ENCODE assay signal across 9 cellular contexts in the genomic region with DNA sequence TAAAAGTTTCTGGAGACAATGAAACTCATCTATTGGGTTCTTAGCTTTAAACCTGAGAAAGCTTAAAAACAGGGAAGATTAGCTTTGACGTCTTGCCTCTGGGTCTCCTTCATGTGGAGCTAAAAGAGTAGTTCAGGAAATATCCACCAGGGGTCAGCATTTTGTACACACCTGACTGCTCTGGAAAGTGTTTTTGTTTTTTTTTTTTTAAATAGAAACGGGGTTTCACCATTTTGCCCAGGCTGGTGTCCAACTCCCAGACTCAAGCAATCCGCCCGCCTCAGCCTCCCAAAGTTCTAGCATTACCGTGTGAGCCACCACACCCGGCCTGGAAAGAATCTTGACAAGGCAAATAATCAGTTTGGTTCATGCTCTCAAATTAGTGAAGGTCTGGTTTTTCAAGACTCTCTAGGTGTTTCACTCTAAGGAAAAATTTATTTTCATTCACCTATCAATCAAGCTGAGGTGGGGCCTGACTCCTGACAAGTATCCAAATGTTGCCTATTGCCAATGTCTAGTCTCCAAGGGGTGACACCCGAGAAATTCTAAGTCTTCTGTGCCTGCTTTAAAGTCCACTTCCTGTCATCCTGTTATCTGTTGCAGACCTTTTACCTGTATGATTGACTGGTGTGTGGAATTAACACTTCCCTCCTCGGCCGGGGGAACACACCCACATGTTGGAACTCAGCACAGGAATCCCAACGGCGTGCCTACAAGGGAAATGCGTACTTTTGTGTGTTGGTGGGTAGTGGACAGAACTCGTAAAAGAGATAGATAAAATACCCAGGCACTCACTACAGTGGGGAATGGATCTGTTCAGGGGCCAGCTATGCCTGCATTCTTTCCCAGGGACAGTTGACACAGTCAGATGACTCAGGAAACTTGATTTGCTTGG. TPM values are rescaled to one million over a fixed set of nuclear protein-coding genes. Genes with fewer than 3 reads are reported as not detected.
DNase-seq lines count a peak whose midpoint lies in the region; ATAC-seq and TF ChIP-seq lines count a peak whose summit lies in the region.
"Had no signal": no experiment of that assay in that cellular context is flagged by ENCODE, and none has a peak within 500 bp of the region (broad histone marks: within the 10 kb centered on the region; RNA-seq: fewer than 3 reads in every experiment).

No MANE protein-coding gene starts in this region.

- no peaks in the 10 kb centered on the region for H3K27me3 Mint-ChIP-seq in IgD-negative memory B cell
- no peaks in the 10 kb centered on the region for H3K27me3 Mint-ChIP-seq in activated naive CD8-positive, alpha-beta T cell

- H3K27ac ChIP-seq in BLaER1 treated with 17β-estradiol and CSF1 and Interleukin-3, amounts not matched to agents 10 nM and 100 nM, result peak overlapping the region in 6 of 11 experiments; percentile 4 to 60 (median 34); a peak in 8 of 22 replicates
- H3K27ac ChIP-seq in Panc1 (ENCODE audit: low read length) (no peak overlapping the region), cardiac muscle cell (peak overlapping the region; percentile 38), psoas muscle (no peak overlapping the region)
- H3K27ac ChIP-seq: SJSA1 had no signal

- H3K4me3 Mint-ChIP-seq in IgD-negative memory B cell, result peak overlapping the region in 2 of 4 donors; percentile 56 to 65
- peak overlapping the region; percentile 60 for H3K4me3 Mint-ChIP-seq in activated naive CD8-positive, alpha-beta T cell

- DNase-seq in Panc1 (ENCODE audit: low read depth, low spot score) (no peak), cardiac muscle cell (ENCODE audit: low read depth in 1 of 2, low spot score in 1 of 2) (peak; percentile 80), psoas muscle (no peak)

- peak; percentile 32 for ATAC-seq in GM18520 (IDR thresholded peaks at IDR 0.05; ENCODE audit: unreplicated experiment)
- ATAC-seq in Panc1, result peak; percentile 64; the same call in 1 of the 2 replicates
- peak; percentile 42 to 71 (median 51) for ATAC-seq in psoas muscle
- no peak for ATAC-seq in HG02973 (IDR thresholded peaks at IDR 0.05; ENCODE audit: unreplicated experiment)

- H3K27me3 ChIP-seq in BLaER1 treated with 17β-estradiol and CSF1 and Interleukin-3, amounts not matched to agents 10 nM and 100 nM, result no peaks in the 10 kb centered on the region
- no peaks in the 10 kb centered on the region; the same call in 1 of the 2 replicates for H3K27me3 ChIP-seq in Panc1 (ENCODE audit: control insufficient read depth, insufficient read depth, low read length)
- H3K27me3 ChIP-seq in cardiac muscle cell, result no peaks in the 10 kb centered on the region
- H3K27me3 ChIP-seq in psoas muscle (ENCODE audit: insufficient read depth in 3 of 3, low read length in 2 of 3), result no peaks in the 10 kb centered on the region
- H3K27me3 ChIP-seq: SJSA1 had no signal

- peak; percentile 87 for TF ChIP-seq CTCF in Panc1 (IDR thresholded peaks at IDR 0.05)
- TF ChIP-seq CTCF in cardiac muscle cell (IDR thresholded peaks at IDR 0.05; ENCODE audit: low read depth, low read length), result peak; percentile 79
- peak; percentile 74 for TF ChIP-seq CTCF in psoas muscle (IDR thresholded peaks at IDR 0.05)

- H3K4me3 ChIP-seq in BLaER1 treated with 17β-estradiol and CSF1 and Interleukin-3, amounts not matched to agents 10 nM and 100 nM, result no peak overlapping the region
- H3K4me3 ChIP-seq in Panc1 (ENCODE audit: low read depth in 2 of 2, low read length in 2 of 2), result no peak overlapping the region
- H3K4me3 ChIP-seq in cardiac muscle cell, result no peak overlapping the region
- no peak overlapping the region for H3K4me3 ChIP-seq in psoas muscle
- H3K4me3 ChIP-seq: SJSA1 had no signal

- H3K9ac ChIP-seq in BLaER1 treated with 17β-estradiol and CSF1 and Interleukin-3, amounts not matched to agents 10 nM and 100 nM, result peak overlapping the region in 3 of 11 experiments; percentile 14 to 36 (median 23); a peak in 2 of 22 replicates

- H3K4me2 ChIP-seq in BLaER1 treated with 17β-estradiol and CSF1 and Interleukin-3, amounts not matched to agents 10 nM and 100 nM, result peak overlapping the region; percentile 64 to 76 (median 73); a peak in 21 of 22 replicates

- H3K4me1 Mint-ChIP-seq in IgD-negative memory B cell, result peaks cover 9 to 15% (median 12%) of the 10 kb centered on the region in 3 donors
- H3K4me1 Mint-ChIP-seq in activated naive CD8-positive, alpha-beta T cell (ENCODE audit: low read depth), result peaks cover 29% of the 10 kb centered on the region

- intact Hi-C loops in Panc1 (cut with micrococcal nuclease; ENCODE audit: unreplicated experiment), result loop anchor here (5.0 kb wide), 3 partner anchors 64 to 254 kb away; no protein-coding TSS in a partner anchor
- intact Hi-C loops in psoas muscle (cut with DNase I), result loop anchor here (5.0 to 10.0 kb wide), 4 partner anchors 59 to 254 kb away; no protein-coding TSS in a partner anchor

- peaks cover 21 to 46% (median 25%) of the 10 kb centered on the region in 10 experiments for H3K4me1 ChIP-seq in BLaER1 treated with 17β-estradiol and CSF1 and Interleukin-3, amounts not matched to agents 10 nM and 100 nM
- H3K4me1 ChIP-seq in Panc1 (ENCODE audit: control insufficient read depth, insufficient read depth, low read length) (no peaks in the 10 kb centered on the region), cardiac muscle cell (ENCODE audit: low read depth) (peaks cover 6% of the 10 kb centered on the region), psoas muscle (no peaks in the 10 kb centered on the region)
- H3K4me1 ChIP-seq: SJSA1 had no signal

- H3K9me3 ChIP-seq in BLaER1 treated with 17β-estradiol and CSF1 and Interleukin-3, amounts not matched to agents 10 nM and 100 nM (replicated peaks in 1 of 11), result no peaks in the 10 kb centered on the region
- H3K9me3 ChIP-seq in Panc1 (ENCODE audit: control insufficient read depth, insufficient read depth, low read depth, low read length), result no peaks in the 10 kb centered on the region
- no peaks in the 10 kb centered on the region for H3K9me3 ChIP-seq in cardiac muscle cell (ENCODE audit: low read depth)
- H3K9me3 ChIP-seq in psoas muscle, result no peaks in the 10 kb centered on the region
- H3K9me3 ChIP-seq: SJSA1 had no signal

- peaks cover 0 to 7% (median 0%) of the 10 kb centered on the region in 11 experiments; a peak in 6 of 22 replicates for H3K36me3 ChIP-seq in BLaER1 treated with 17β-estradiol and CSF1 and Interleukin-3, amounts not matched to agents 10 nM and 100 nM
- H3K36me3 ChIP-seq in Panc1 (ENCODE audit: control insufficient read depth, insufficient read depth, low read length), result no peaks in the 10 kb centered on the region
- no peaks in the 10 kb centered on the region for H3K36me3 ChIP-seq in cardiac muscle cell
- H3K36me3 ChIP-seq in psoas muscle (ENCODE audit: insufficient read depth in 1 of 2, low read depth in 1 of 2), result no peaks in the 10 kb centered on the region
- H3K36me3 ChIP-seq: SJSA1 had no signal

- H4K20me1 ChIP-seq in BLaER1 treated with 17β-estradiol and CSF1 and Interleukin-3, amounts not matched to agents 10 nM and 100 nM, result peaks cover 0 to 11% (median 0%) of the 10 kb centered on the region in 11 experiments; a peak in 4 of 22 replicates

- BruUV-seq in Panc1 (replicated peaks; lab: Mats Ljungman, UMichigan), result no TSS peak

- H3K27ac Mint-ChIP-seq in IgD-negative memory B cell, result peak overlapping the region; percentile 36 to 72 (median 69)
- peak overlapping the region; percentile 71 for H3K27ac Mint-ChIP-seq in activated naive CD8-positive, alpha-beta T cell

- in situ Hi-C loops in Panc1 (cut with HindIII; ENCODE audit: low pct_unique_long_range_greater_than_20kb, low sequenced_read_pairs), result no loop called here

- 42 to 45% (median 44%) methylated on average over 13 of the region's 13 CpGs for WGBS in psoas muscle, 3 donors

- H3K9me3 Mint-ChIP-seq in IgD-negative memory B cell, result no peaks in the 10 kb centered on the region
- no peaks in the 10 kb centered on the region for H3K9me3 Mint-ChIP-seq in activated naive CD8-positive, alpha-beta T cell (ENCODE audit: low read depth)

- CTCF ChIA-PET in Panc1 (lab: Charles Lee), result interaction anchor here (0.7 to 2.8 kb wide), 16 partner anchors 27 to 620 kb away, joined by 3 to 34 read pairs (median 4); no protein-coding TSS in a partner anchor

- POLR2A ChIA-PET in Panc1 (lab: Charles Lee), result interaction anchor here (0.6 kb wide), 1 partner anchor 124 kb away, joined by 3 read pairs; no protein-coding TSS in a partner anchor

- no peaks in the 10 kb centered on the region for H3K36me3 Mint-ChIP-seq in IgD-negative memory B cell
- H3K36me3 Mint-ChIP-seq in activated naive CD8-positive, alpha-beta T cell, result no peaks in the 10 kb centered on the region

RNA-seq across cellular contexts. Expression of gene IL1RN, which starts 11.3 kb away (rescaled TPM):
- polyA plus RNA-seq in IgD-negative memory B cell (not detected), cardiac muscle cell (not detected in 2 replicates), psoas muscle (under 1 TPM; 0.09 to 0.53 (median 0.23) TPM)
- total RNA-seq in Panc1 (2021; ENCODE audit: unreplicated experiment) (not detected), cardiac muscle cell (not detected in 2 replicates), psoas muscle (1 to 10 TPM in 1 of 4 donors, under 1 TPM in 2, not detected in 1; 0.19 to 2.0 (median 0.24) TPM)
- not detected for polyA plus RNA-seq in Panc1 (2012; ENCODE audit: insufficient read length)
- total RNA-seq: SJSA1 had no signal

RNA-seq across cellular contexts. Expression of gene PSD4, which starts 35.1 kb away (rescaled TPM):
- polyA plus RNA-seq in IgD-negative memory B cell, result 36.4 TPM
- total RNA-seq in Panc1 (2021; ENCODE audit: unreplicated experiment), result 3.6 TPM
- polyA plus RNA-seq in Panc1 (2012; ENCODE audit: insufficient read length), result 2.0 TPM
- 5.4 and 9.0 TPM in 2 replicates for total RNA-seq in cardiac muscle cell
- 2.5 and 3.8 TPM in 2 replicates for polyA plus RNA-seq in cardiac muscle cell
- total RNA-seq in psoas muscle, result 1 to 10 TPM in 3 of 4 donors, under 1 TPM in 1; 0.76 to 1.7 (median 1.3) TPM
- under 1 TPM; 0.35 to 0.87 (median 0.82) TPM for polyA plus RNA-seq in psoas muscle

Comparison
In these comparisons a context has a peak if more than half of its experiments do, and no peak if none do; other contexts are left out.
1. H3K27ac ChIP-seq: peak in BLaER1 treated with 17β-estradiol and CSF1 and Interleukin-3, amounts not matched to agents 10 nM and 100 nM (6 of 11) and cardiac muscle cell (single experiment); none in Panc1 (single experiment) and psoas muscle (single experiment).
2. DNase-seq: peak in cardiac muscle cell (2 of 2); none in Panc1 (single experiment) and psoas muscle (0 of 2).
3. Peak in every context shown above with its lines, with median percentiles within 50 percentile points of each other: CTCF ChIP-seq.